In the genomic region with DNA sequence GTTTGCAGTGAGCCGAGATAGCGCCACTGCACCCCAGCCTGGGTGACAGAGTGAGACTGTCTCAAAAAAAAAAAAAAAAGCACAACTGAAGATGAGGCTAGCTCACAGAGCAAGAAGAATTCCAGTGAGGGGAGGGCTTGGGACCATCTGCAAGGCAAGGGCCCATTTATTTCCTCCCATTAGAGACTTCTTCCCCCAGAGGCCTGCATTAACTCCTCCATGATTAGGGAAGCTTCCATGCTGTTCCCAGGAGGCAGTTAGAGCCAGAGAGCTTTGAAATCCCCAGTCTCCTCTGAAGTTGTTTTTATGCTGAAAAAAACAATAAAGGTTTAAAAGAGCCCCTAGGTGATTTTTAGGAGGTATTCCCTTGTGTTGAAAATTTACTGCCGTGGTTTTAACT, we compare ENCODE assay signal across 31 cellular contexts. TPM values are rescaled to one million over a fixed set of nuclear protein-coding genes. Genes with fewer than 3 reads are reported as not detected.
"Had no signal": no experiment of that assay in that cellular context is flagged by ENCODE, and none has a peak within 500 bp of the region (broad histone marks: within the 10 kb centered on the region; RNA-seq: fewer than 3 reads in every experiment).

No MANE protein-coding gene starts in this region.

- DNase-seq: activated CD4-positive, alpha-beta T cell treated with anti-CD3 and anti-CD28 coated beads for 36 hours; activated CD4-positive, alpha-beta T cell treated with anti-CD3 and anti-CD28 coated beads, Interleukin-2, amount 10 ng/mL, durations not matched to agents 7 days and 5 days; activated CD4-positive, alpha-beta T cell treated with anti-CD3 and anti-CD28 coated beads, Interleukin-2, amount 50 U/mL, for 48 hours; activated CD8-positive, alpha-beta T cell treated with anti-CD3 and anti-CD28 coated beads, Interleukin-2, amount 10 ng/mL, durations not matched to agents 7 days and 5 days; activated gamma-delta T cell treated with Interleukin-2 at 50 U/mL for 16 hours; activated naive CD4-positive, alpha-beta T cell treated with anti-CD3 and anti-CD28 coated beads for 36 hours; activated T-cell treated with anti-CD3 and anti-CD28 coated beads, Interleukin-2, amount 50 U/mL, for 24 hours; aorta; brain microvascular endothelial cell; central memory CD4-positive, alpha-beta T cell; Kasumi-1; KG1; MG63; MV-4-11; NCI-H1092; NCI-H1436 treated with DMSO at 0.1 percent for 48 hours; NCI-H187; NCI-H2029 treated with DMSO at 0.1 percent for 48 hours; NCI-H2107; NCI-H226; NCI-H446 treated with DMSO at 0.1 percent for 48 hours; NCI-H524; PC-9; SIG-M5; SW 1271; T-helper 1 cell; T1000 had no signal

- H3K4me3 ChIP-seq: MG63, PC-9 had no signal

- H3K27me3 ChIP-seq: brain microvascular endothelial cell, MG63 had no signal

- H3K9me3 ChIP-seq: MG63 had no signal

- H3K27ac ChIP-seq: brain microvascular endothelial cell, PC-9, RWPE1 had no signal

- H3K36me3 ChIP-seq: brain microvascular endothelial cell had no signal

RNA-seq across cellular contexts. Expression of a gene that starts 54.3 kb away (rescaled TPM):
- total RNA-seq: activated CD4-positive, alpha-beta T cell treated with anti-CD3 and anti-CD28 coated beads for 36 hours; activated CD4-positive, alpha-beta T cell treated with anti-CD3 and anti-CD28 coated beads, Interleukin-2, amount 10 ng/mL, durations not matched to agents 7 days and 5 days; activated CD8-positive, alpha-beta T cell treated with anti-CD3 and anti-CD28 coated beads, Interleukin-2, amount 10 ng/mL, durations not matched to agents 7 days and 5 days; activated naive CD4-positive, alpha-beta T cell treated with anti-CD3 and anti-CD28 coated beads, Interleukin-2, amount 50 U/mL, for 72 hours; activated T-helper 2 cell treated with anti-CD3 and anti-CD28 coated beads, Interferon-gamma antibody, Interleukin-2, Interleukin-4, amounts not matched to agents 10 μg/mL and 5 μg/mL and 100 μg/mL, durations not matched to agents 14 hours and 24 hours and 36 hours; T-helper 2 cell treated with Interferon-gamma antibody and Interleukin-4, amounts not matched to agents 100 ng/mL and 5 ng/mL, for 36 hours had no signal
